Comparison of ENCODE assay signal across 22 cellular contexts in the genomic region with DNA sequence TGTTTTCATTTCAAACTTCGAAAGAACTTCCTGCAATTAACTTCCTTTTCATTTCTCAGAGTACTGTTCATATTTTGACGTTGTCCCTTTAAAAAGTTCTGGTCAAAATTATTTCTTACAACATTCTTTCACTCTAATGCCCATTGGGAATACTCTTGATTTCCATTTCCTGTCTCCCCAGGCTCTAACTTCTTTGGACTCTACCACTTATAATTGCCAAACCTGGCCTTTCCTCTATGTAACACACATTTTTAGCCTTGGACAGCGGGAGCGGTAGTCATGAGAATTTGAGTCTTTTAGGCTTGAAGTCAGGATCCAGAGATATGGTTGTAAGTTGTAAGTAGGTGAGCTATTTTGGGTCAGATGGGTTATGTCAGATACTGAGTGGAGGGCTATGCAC.
"Had no signal": no experiment of that assay in that cellular context is flagged by ENCODE, and none has a peak within 500 bp of the region (broad histone marks: within the 10 kb centered on the region; RNA-seq: fewer than 3 reads in every experiment).

No MANE protein-coding gene starts in this region.

- H3K4me3 ChIP-seq: coronary artery, SK-N-MC, testis had no signal

- FAIRE-seq: endometrium, keratinocyte, small intestine, TTC549 had no signal

- H3K27ac ChIP-seq: coronary artery, SK-N-MC, testis had no signal

- H3K27me3 ChIP-seq: testis had no signal

- DNase-seq: activated CD4-positive, alpha-beta T cell treated with anti-CD3 and anti-CD28 coated beads for 36 hours; activated CD4-positive, alpha-beta T cell treated with anti-CD3 and anti-CD28 coated beads, Interleukin-2, amount 50 U/mL, for 48 hours; activated gamma-delta T cell treated with Interleukin-2 at 50 U/mL for 16 hours; activated T-cell treated with anti-CD3 and anti-CD28 coated beads for 4 hours; caudate nucleus; erythroblast; hypothalamus; mammary epithelial cell; occipital lobe; retina; small intestine; stimulated activated CD4-positive, alpha-beta T cell treated with anti-CD3 and anti-CD28 coated beads, Interleukin-15, amount 100 ng/mL, for 24 hours; stimulated activated CD4-positive, alpha-beta T cell treated with anti-CD3 and anti-CD28 coated beads, Interleukin-2, amount 100 ng/mL, for 48 hours; testis had no signal

- H3K9me3 ChIP-seq: testis had no signal

- ATAC-seq: activated CD4-positive, alpha-beta T cell treated with anti-CD3 and anti-CD28 coated beads for 36 hours; activated naive CD4-positive, alpha-beta T cell treated with anti-CD3 and anti-CD28 coated beads, Interleukin-2, amount 50 U/mL, for 72 hours; left lobe of liver; WTC11 had no signal

- H3K4me1 ChIP-seq: testis had no signal
